1 cellular context compared by ENCODE assay signal in genomic region chr1:84619383-84620093, GRCh38.
A peak's percentile ranks its signal among the peaks of the same experiment; 100 is the strongest.
TF ChIP-seq lines count a peak whose summit lies in the region.

No MANE protein-coding gene starts in this region.

TF ChIP-seq in IMR-90, 13 proteins besides CTCF, POLR2A, EP300 and RAD21 (continued from another document):
- TF ChIP-seq CEBPB (IDR thresholded peaks at IDR 0.05; ENCODE audit: low read depth, low read length) (peak; percentile 15; the same call in 1 of the 2 replicates), SMC3 (IDR thresholded peaks at IDR 0.05; ENCODE audit: low read depth, low read length) (no peak)
TF ChIP-seq in IMR-90: peak in this region for 3.
